In the genomic region with DNA sequence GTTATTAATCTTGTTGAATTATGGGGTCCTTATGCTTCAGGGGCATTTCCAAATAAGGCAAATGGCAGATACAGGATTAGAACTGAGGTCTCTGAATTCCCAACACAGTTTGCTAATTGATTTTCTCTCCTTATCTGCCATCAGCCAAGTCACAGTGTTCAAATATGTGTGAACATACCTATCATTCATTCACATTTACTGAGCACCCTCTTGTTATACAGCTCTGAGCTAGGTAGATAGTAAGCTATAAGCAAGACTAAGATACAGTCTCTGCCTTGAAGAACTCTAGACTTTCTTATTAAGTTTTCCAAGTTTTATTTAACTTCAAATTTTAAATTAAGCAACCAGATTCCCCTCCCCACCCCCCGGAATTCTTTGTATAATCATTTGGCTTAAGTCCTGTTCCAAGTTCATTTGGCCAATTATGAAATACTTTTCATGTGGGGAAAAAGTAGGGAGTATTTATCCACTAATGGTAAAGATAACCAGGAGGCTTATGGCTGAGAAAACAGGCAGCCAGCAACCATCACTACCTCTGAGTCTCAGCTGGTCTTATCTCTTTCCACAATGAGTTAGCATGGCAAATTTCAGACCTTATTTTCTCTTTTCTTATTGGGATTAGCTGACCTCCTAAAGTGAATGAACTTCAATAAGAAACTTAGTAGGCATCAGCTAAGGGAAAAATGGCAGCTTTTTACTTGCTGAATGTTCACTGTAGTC, we compare ENCODE assay signal across 23 cellular contexts. TPM values are rescaled to one million over a fixed set of nuclear protein-coding genes. Genes with fewer than 3 reads are reported as not detected.
DNase-seq lines count a peak whose midpoint lies in the region; ATAC-seq and TF ChIP-seq lines count a peak whose summit lies in the region.
"Had no signal": no experiment of that assay in that cellular context is flagged by ENCODE, and none has a peak within 500 bp of the region (broad histone marks: within the 10 kb centered on the region; RNA-seq: fewer than 3 reads in every experiment).

No MANE protein-coding gene starts in this region.

- no peaks in the 10 kb centered on the region for H3K27me3 Mint-ChIP-seq in activated CD4-positive, alpha-beta T cell treated with anti-CD3 and anti-CD28 coated beads, Interleukin-2, amount 10 ng/mL, durations not matched to agents 24 days and 14 days
- H3K27me3 Mint-ChIP-seq: CD8-positive, alpha-beta memory T cell had no signal

- no peak overlapping the region for H3K4me3 Mint-ChIP-seq in activated CD4-positive, alpha-beta T cell treated with anti-CD3 and anti-CD28 coated beads, Interleukin-2, amount 10 ng/mL, durations not matched to agents 24 days and 14 days
- H3K4me3 Mint-ChIP-seq: CD8-positive, alpha-beta memory T cell; HFFc6 had no signal

- ATAC-seq in left ventricle myocardium superior = no peak
- peak; percentile 48 for ATAC-seq in omental fat pad (ENCODE audit: low FRiP score)
- no peak for ATAC-seq in GM18498 (IDR thresholded peaks at IDR 0.05; ENCODE audit: unreplicated experiment)
- no peak for ATAC-seq in lower lobe of right lung

- H3K4me1 Mint-ChIP-seq in activated CD4-positive, alpha-beta T cell treated with anti-CD3 and anti-CD28 coated beads, Interleukin-2, amount 10 ng/mL, durations not matched to agents 24 days and 14 days = peaks cover 2% of the 10 kb centered on the region

- no peak for TF ChIP-seq POLR2A in erythroblast (IDR thresholded peaks at IDR 0.05; ENCODE audit: low read length)

- H3K9me3 ChIP-seq in cardiac muscle cell (ENCODE audit: low read depth) (no peaks in the 10 kb centered on the region), lower lobe of right lung (no peaks in the 10 kb centered on the region)
- H3K9me3 ChIP-seq: MG63, SJCRH30 had no signal

- peak overlapping the region; percentile 71 for H3K27ac ChIP-seq in cardiac muscle cell
- no peak overlapping the region for H3K27ac ChIP-seq in lower lobe of right lung
- H3K27ac ChIP-seq: 22Rv1, C4-2B, SJCRH30 had no signal

- H3K27me3 ChIP-seq in cardiac muscle cell (no peaks in the 10 kb centered on the region), lower lobe of right lung (ENCODE audit: low read depth) (no peaks in the 10 kb centered on the region)
- H3K27me3 ChIP-seq: MG63, SJCRH30 had no signal

- H3K4me1 ChIP-seq in cardiac muscle cell (ENCODE audit: low read depth) (peaks cover 7% of the 10 kb centered on the region), lower lobe of right lung (peaks cover 9% of the 10 kb centered on the region)
- H3K4me1 ChIP-seq: SJCRH30 had no signal

- peak in 1 of 2 donors; percentile 65 for DNase-seq in cardiac muscle cell (ENCODE audit: low read depth in 1 of 2, low spot score in 1 of 2)
- DNase-seq in left ventricle myocardium superior = no peak
- peak; percentile 58 to 63 for DNase-seq in erythroblast (lab: John Stamatoyannopoulos, UW)
- no peak for DNase-seq in omental fat pad (ENCODE audit: low spot score)
- no peak for DNase-seq in lower lobe of right lung
- DNase-seq in AG08396 (ENCODE audit: low spot score) = no peak
- no peak for DNase-seq in activated CD4-positive, alpha-beta T cell treated with anti-CD3 and anti-CD28 coated beads, Interleukin-2, amount 10 ng/mL, durations not matched to agents 24 days and 14 days
- DNase-seq: Calu3; CD8-positive, alpha-beta memory T cell; DMS153; EL; H7; HFFc6; MG63; NCI-H1417; NCI-H1694 treated with DMSO at 0.1 percent for 48 hours; NCI-H2081 treated with DMSO at 0.1 percent for 48 hours; NCI-H446; NCI-H526; SJCRH30 had no signal

- no peaks in the 10 kb centered on the region for H3K9me3 Mint-ChIP-seq in activated CD4-positive, alpha-beta T cell treated with anti-CD3 and anti-CD28 coated beads, Interleukin-2, amount 10 ng/mL, durations not matched to agents 24 days and 14 days
- H3K9me3 Mint-ChIP-seq: CD8-positive, alpha-beta memory T cell; HFFc6 had no signal

- intact Hi-C loops in left ventricle myocardium superior (cut with micrococcal nuclease) (no loop called here), lower lobe of right lung (cut with DNase I) (no loop called here)
- intact Hi-C loops in activated CD4-positive, alpha-beta T cell treated with anti-CD3 and anti-CD28 coated beads, Interleukin-2, amount 10 ng/mL, durations not matched to agents 24 days and 14 days (cut with micrococcal nuclease) = no loop called here

- peaks cover 39% of the 10 kb centered on the region for H3K36me3 Mint-ChIP-seq in activated CD4-positive, alpha-beta T cell treated with anti-CD3 and anti-CD28 coated beads, Interleukin-2, amount 10 ng/mL, durations not matched to agents 24 days and 14 days (ENCODE audit: low read depth)

- H3K27ac Mint-ChIP-seq in activated CD4-positive, alpha-beta T cell treated with anti-CD3 and anti-CD28 coated beads, Interleukin-2, amount 10 ng/mL, durations not matched to agents 24 days and 14 days = no peak overlapping the region
- H3K27ac Mint-ChIP-seq: HFFc6 had no signal

- no peak overlapping the region for H3K4me3 ChIP-seq in cardiac muscle cell
- no peak overlapping the region for H3K4me3 ChIP-seq in lower lobe of right lung
- H3K4me3 ChIP-seq: MG63, SJCRH30 had no signal

- H3K36me3 ChIP-seq in cardiac muscle cell (peaks cover 18% of the 10 kb centered on the region), lower lobe of right lung (peaks cover 75% of the 10 kb centered on the region)
- H3K36me3 ChIP-seq: MG63 had no signal

- TF ChIP-seq CTCF in cardiac muscle cell (IDR thresholded peaks at IDR 0.05; ENCODE audit: low read depth, low read length) (no peak), omental fat pad (IDR thresholded peaks at IDR 0.05) (no peak), lower lobe of right lung (IDR thresholded peaks at IDR 0.05) (no peak)

RNA-seq across cellular contexts. Expression of a gene that starts 31.4 kb away (rescaled TPM):
- total RNA-seq in cardiac muscle cell = 127 and 243 TPM in 2 replicates
- 163 and 255 TPM in 2 replicates for polyA plus RNA-seq in cardiac muscle cell
- total RNA-seq in left ventricle myocardium superior = 104 TPM
- total RNA-seq in omental fat pad = 10 to 100 TPM; 10.7 to 45.9 (median 14.1) TPM
- total RNA-seq in lower lobe of right lung = 6.6 TPM
- 5.6 and 6.4 TPM in 2 replicates for total RNA-seq in activated CD4-positive, alpha-beta T cell treated with anti-CD3 and anti-CD28 coated beads, Interleukin-2, amount 10 ng/mL, durations not matched to agents 24 days and 14 days

Comparison
In these comparisons a context has a peak if more than half of its experiments do, and no peak if none do; other contexts are left out.
1. DNase-seq: peak in erythroblast (2 of 2); none in left ventricle myocardium superior (single experiment), omental fat pad (single experiment), lower lobe of right lung (single experiment), AG08396 (single experiment) and activated CD4-positive, alpha-beta T cell treated with anti-CD3 and anti-CD28 coated beads, Interleukin-2, amount 10 ng/mL, durations not matched to agents 24 days and 14 days (single experiment).